ENCODE assay signal across 19 cellular contexts in the genomic region with DNA sequence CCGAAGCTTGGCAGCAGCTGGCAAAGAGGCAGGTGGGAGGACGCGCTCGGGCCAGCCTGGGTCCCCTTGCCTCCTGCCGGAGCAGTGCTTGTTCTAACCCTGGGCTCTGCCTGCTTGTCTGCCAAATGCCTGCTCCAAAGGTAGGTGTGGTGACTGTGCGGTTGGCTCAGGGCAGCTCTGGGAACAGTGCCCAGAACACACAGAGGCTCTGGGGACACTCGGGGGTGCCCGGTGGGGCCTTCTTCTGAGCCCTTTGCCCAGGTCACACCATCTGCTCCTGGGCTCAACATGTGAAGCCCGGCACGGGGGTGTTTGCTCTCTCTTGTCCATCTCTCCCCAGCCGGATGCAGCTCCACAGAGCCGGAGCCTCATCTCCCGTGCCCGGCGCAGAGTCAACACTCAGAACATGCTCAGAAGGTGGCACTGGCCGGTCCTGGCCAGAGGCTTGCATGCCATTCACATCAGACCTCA.
DNase-seq lines count a peak whose midpoint lies in the region; ATAC-seq and TF ChIP-seq lines count a peak whose summit lies in the region.
"Had no signal": no experiment of that assay in that cellular context is flagged by ENCODE, and none has a peak within 500 bp of the region (broad histone marks: within the 10 kb centered on the region; RNA-seq: fewer than 3 reads in every experiment).

No MANE protein-coding gene starts in this region.

- peaks cover 15% of the 10 kb centered on the region for H3K27me3 Mint-ChIP-seq in brain

- H3K36me3 ChIP-seq in right atrium auricular region, result no peaks in the 10 kb centered on the region
- H3K36me3 ChIP-seq in right lobe of liver, result no peaks in the 10 kb centered on the region
- H3K36me3 ChIP-seq in aorta (ENCODE audit: control insufficient read depth in 1 of 2, insufficient read depth in 2 of 2, low read length in 1 of 2), result no peaks in the 10 kb centered on the region
- H3K36me3 ChIP-seq: adrenal gland, Peyer's patch, WERI-Rb-1 had no signal

- DNase-seq in Right ventricle myocardium inferior (ENCODE audit: missing footprints), result peak; percentile 68
- no peak for DNase-seq in right atrium auricular region (ENCODE audit: low spot score)
- DNase-seq in right lobe of liver, result peak; percentile 48 to 89 (median 79)
- peak; percentile 36 to 71 for DNase-seq in aorta
- DNase-seq in DMS114 treated with DMSO at 0.1 percent for 48 hours (lab: John Stamatoyannopoulos, UW; ENCODE audit: unreplicated experiment), result no peak
- no peak for DNase-seq in stimulated activated CD4-positive, alpha-beta T cell treated with anti-CD3 and anti-CD28 coated beads, Interleukin-1b, Interleukin-23, amount 100 ng/mL, for 48 hours
- DNase-seq: adrenal gland; CD4-positive, alpha-beta memory T cell; GM23248; NCI-H1930; NCI-H774; Peyer's patch; stimulated activated CD4-positive, alpha-beta T cell treated with anti-CD3 and anti-CD28 coated beads, Interleukin-12 subunit alpha, Interleukin-12 subunit beta, amount 100 ng/mL, for 4 hours; stimulated activated naive CD4-positive, alpha-beta T cell treated with Interleukin-2 at 50 U/mL for 16 hours; WERI-Rb-1 had no signal

- intact Hi-C loops in Right ventricle myocardium inferior (cut with DNase I) (loop anchor here (2.0 kb wide), 1 partner anchor 58 kb away; no protein-coding TSS in a partner anchor), right lobe of liver (cut with DNase I) (no loop called here), aorta (cut with DNase I) (no loop called here)

- H3K27ac Mint-ChIP-seq in brain, result peak overlapping the region; percentile 41 to 86 (median 62)
- H3K27ac Mint-ChIP-seq: activated T-helper 2 cell treated with anti-CD3 and anti-CD28 coated beads, Interferon-gamma antibody, Interleukin-2, Interleukin-4, amounts not matched to agents 10 μg/mL and 5 μg/mL and 100 μg/mL, durations not matched to agents 14 hours and 24 hours and 36 hours; CD4-positive, alpha-beta memory T cell had no signal

- ATAC-seq in Right ventricle myocardium inferior (peak; percentile 67), right lobe of liver (peak; percentile 78 to 86 (median 84)), aorta (ENCODE audit: low FRiP score) (no peak), GM21423 (IDR thresholded peaks at IDR 0.05; ENCODE audit: unreplicated experiment) (no peak)
- ATAC-seq: A549 had no signal

- WGBS in right lobe of liver (ENCODE audit: insufficient coverage, low coverage, low lambda C conversion rate, missing lambda C conversion rate), result 47% methylated on average over 7 of the region's 16 CpGs
- WGBS in aorta, 2 donors, result 43 to 57% methylated on average over 16 of the region's 16 CpGs

- H3K27ac ChIP-seq in right atrium auricular region, result no peak overlapping the region
- peak overlapping the region in 1 of 3 donors; percentile 24 for H3K27ac ChIP-seq in right lobe of liver
- no peak overlapping the region for H3K27ac ChIP-seq in aorta (ENCODE audit: low read depth in 1 of 2, low read length in 2 of 2)
- H3K27ac ChIP-seq: A549, adrenal gland, GM23248, Peyer's patch, WERI-Rb-1 had no signal

- no peak overlapping the region for H3K4me3 Mint-ChIP-seq in brain
- H3K4me3 Mint-ChIP-seq: CD4-positive, alpha-beta memory T cell had no signal

- H3K27me3 ChIP-seq in right atrium auricular region (no peaks in the 10 kb centered on the region), right lobe of liver (no peaks in the 10 kb centered on the region), aorta (ENCODE audit: control insufficient read depth in 1 of 2, insufficient read depth in 2 of 2, low read length in 1 of 2) (no peaks in the 10 kb centered on the region)
- H3K27me3 ChIP-seq: Peyer's patch had no signal

- TF ChIP-seq POLR2A in right lobe of liver (IDR thresholded peaks at IDR 0.05), result no peak

- no peak for TF ChIP-seq CTCF in right atrium auricular region (IDR thresholded peaks at IDR 0.05)
- TF ChIP-seq CTCF in brain (conservative IDR thresholded peaks at IDR 0.05), result no peak
- no peak for TF ChIP-seq CTCF in right lobe of liver (IDR thresholded peaks at IDR 0.05)

- peaks cover 66% of the 10 kb centered on the region for H3K4me1 Mint-ChIP-seq in brain
- H3K4me1 Mint-ChIP-seq: CD4-positive, alpha-beta memory T cell had no signal

- H3K4me3 ChIP-seq in right atrium auricular region, result no peak overlapping the region
- H3K4me3 ChIP-seq in right lobe of liver, result peak overlapping the region in 1 of 3 donors; percentile 19
- H3K4me3 ChIP-seq in aorta (ENCODE audit: low read length in 2 of 2), result no peak overlapping the region
- H3K4me3 ChIP-seq: A549, adrenal gland, GM23248, Peyer's patch had no signal

- H3K9me3 ChIP-seq in right atrium auricular region, result no peaks in the 10 kb centered on the region
- no peaks in the 10 kb centered on the region for H3K9me3 ChIP-seq in right lobe of liver
- peaks cover 2% of the 10 kb centered on the region for H3K9me3 ChIP-seq in aorta (ENCODE audit: control insufficient read depth, low read length)
- H3K9me3 ChIP-seq: A549, adrenal gland, Peyer's patch had no signal

- no peaks in the 10 kb centered on the region for H3K36me3 Mint-ChIP-seq in brain
- H3K36me3 Mint-ChIP-seq: CD4-positive, alpha-beta memory T cell had no signal

- peaks cover 0 to 7% (median 0%) of the 10 kb centered on the region in 5 experiments for H3K9me3 Mint-ChIP-seq in brain
- H3K9me3 Mint-ChIP-seq: activated T-helper 2 cell treated with anti-CD3 and anti-CD28 coated beads, Interferon-gamma antibody, Interleukin-2, Interleukin-4, amounts not matched to agents 10 μg/mL and 5 μg/mL and 100 μg/mL, durations not matched to agents 14 hours and 24 hours and 36 hours; CD4-positive, alpha-beta memory T cell had no signal

- H3K4me1 ChIP-seq in right atrium auricular region, result peaks cover 0 to 4% of the 10 kb centered on the region in 2 donors
- H3K4me1 ChIP-seq in right lobe of liver, result peaks cover 0 to 19% (median 6%) of the 10 kb centered on the region in 4 donors
- no peaks in the 10 kb centered on the region for H3K4me1 ChIP-seq in aorta (ENCODE audit: control insufficient read depth in 1 of 2, insufficient read depth in 2 of 2, low read length in 2 of 2)
- H3K4me1 ChIP-seq: A549, adrenal gland, Peyer's patch had no signal

Comparison
In these comparisons a context has a peak if more than half of its experiments do, and no peak if none do; other contexts are left out.
1. DNase-seq: peak in Right ventricle myocardium inferior (single experiment), right lobe of liver (3 of 3) and aorta (2 of 2); none in right atrium auricular region (single experiment), DMS114 treated with DMSO at 0.1 percent for 48 hours (single experiment) and stimulated activated CD4-positive, alpha-beta T cell treated with anti-CD3 and anti-CD28 coated beads, Interleukin-1b, Interleukin-23, amount 100 ng/mL, for 48 hours (single experiment).
2. ATAC-seq: peak in Right ventricle myocardium inferior (single experiment) and right lobe of liver (4 of 4); none in aorta (single experiment) and GM21423 (single experiment).